ENCODE assay signal across 8 cellular contexts in genomic region chr2:173402405-173402974, GRCh38. TPM values are rescaled to one million over a fixed set of nuclear protein-coding genes. Genes with fewer than 3 reads are reported as not detected.
DNase-seq lines count a peak whose midpoint lies in the region; ATAC-seq and TF ChIP-seq lines count a peak whose summit lies in the region.

No MANE protein-coding gene starts in this region.

- H3K4me3 ChIP-seq in AG04450 (ENCODE audit: low read depth, low read length), result peak overlapping the region; percentile 35; the same call in 1 of the 2 replicates
- peak overlapping the region; percentile 28 to 49 for H3K4me3 ChIP-seq in Panc1 (ENCODE audit: low read depth in 2 of 2, low read length in 2 of 2)
- H3K4me3 ChIP-seq in fibroblast of the aortic adventitia (ENCODE audit: low read depth, low read length), result peak overlapping the region; percentile 43

- H3K36me3 Mint-ChIP-seq in neural crest cell (ENCODE audit: low read depth), result no peaks in the 10 kb centered on the region

- no peak overlapping the region for H3K27ac ChIP-seq in AG04450 (ENCODE audit: low read depth, low read length)
- H3K27ac ChIP-seq in Panc1 (ENCODE audit: low read length), result peak overlapping the region; percentile 72

- H3K9me3 Mint-ChIP-seq in neural crest cell, result no peaks in the 10 kb centered on the region
- no peaks in the 10 kb centered on the region for H3K9me3 Mint-ChIP-seq in stimulated activated naive CD8-positive, alpha-beta T cell treated with anti-CD3 and anti-CD28 coated beads, Interleukin-15, amount 100 ng/mL, for 72 hours

- DNase-seq in AG04450 (ENCODE audit: low read depth, low spot score) (peak; percentile 59), KG1 (lab: John Stamatoyannopoulos, UW) (peak; percentile 64), Panc1 (ENCODE audit: low read depth, low spot score) (peak; percentile 66), fibroblast of the aortic adventitia (ENCODE audit: low read depth) (peak; percentile 86), neural crest cell (ENCODE audit: low read depth, low spot score) (peak; percentile 91)
- peak; percentile 78 to 81 for DNase-seq in activated T-cell treated with anti-CD3 and anti-CD28 coated beads, Interleukin-2, amount 50 U/mL, for 48 hours
- DNase-seq in stimulated activated naive CD8-positive, alpha-beta T cell treated with anti-CD3 and anti-CD28 coated beads, Interleukin-15, amount 100 ng/mL, for 72 hours, result peak; percentile 74 to 76

- no peaks in the 10 kb centered on the region for H3K9me3 ChIP-seq in AG04450 (ENCODE audit: control insufficient read depth, insufficient read depth, low read length)
- no peaks in the 10 kb centered on the region for H3K9me3 ChIP-seq in Panc1 (ENCODE audit: control insufficient read depth, insufficient read depth, low read depth, low read length)

- in situ Hi-C loops in Panc1 (cut with HindIII; ENCODE audit: low pct_unique_long_range_greater_than_20kb, low sequenced_read_pairs), result no loop called here

- H3K27me3 Mint-ChIP-seq in neural crest cell (ENCODE audit: low read depth), result peaks cover 55% of the 10 kb centered on the region
- H3K27me3 Mint-ChIP-seq in stimulated activated naive CD8-positive, alpha-beta T cell treated with anti-CD3 and anti-CD28 coated beads, Interleukin-15, amount 100 ng/mL, for 72 hours, result peaks cover 68% of the 10 kb centered on the region

- TF ChIP-seq CTCF in AG04450 (IDR thresholded peaks at IDR 0.05; ENCODE audit: low read depth, low read length) (peak; percentile 95), Panc1 (IDR thresholded peaks at IDR 0.05) (peak; percentile 90), fibroblast of the aortic adventitia (IDR thresholded peaks at IDR 0.05; ENCODE audit: insufficient read depth, low read length) (peak; percentile 88), neural crest cell (conservative IDR thresholded peaks at IDR 0.05) (peak; percentile 93)

- no peaks in the 10 kb centered on the region for H3K36me3 ChIP-seq in Panc1 (ENCODE audit: control insufficient read depth, insufficient read depth, low read length)

- H3K4me3 Mint-ChIP-seq in neural crest cell, result peak overlapping the region; percentile 62
- no peak overlapping the region for H3K4me3 Mint-ChIP-seq in stimulated activated naive CD8-positive, alpha-beta T cell treated with anti-CD3 and anti-CD28 coated beads, Interleukin-15, amount 100 ng/mL, for 72 hours

- H3K4me1 ChIP-seq in Panc1 (ENCODE audit: control insufficient read depth, insufficient read depth, low read length), result peaks cover 21% of the 10 kb centered on the region; the same call in 1 of the 2 replicates

- H3K27ac Mint-ChIP-seq in neural crest cell (ENCODE audit: unreplicated experiment), result peak overlapping the region; percentile 9
- H3K27ac Mint-ChIP-seq in stimulated activated naive CD8-positive, alpha-beta T cell treated with anti-CD3 and anti-CD28 coated beads, Interleukin-15, amount 100 ng/mL, for 72 hours, result peak overlapping the region in 1 of 2 donors; percentile 44

- H3K27me3 ChIP-seq in AG04450 (ENCODE audit: control insufficient read depth, insufficient read depth, low read length) (peaks cover 52% of the 10 kb centered on the region), Panc1 (ENCODE audit: control insufficient read depth, insufficient read depth, low read length) (no peaks in the 10 kb centered on the region)

- H3K4me1 Mint-ChIP-seq in neural crest cell, result peaks cover 17% of the 10 kb centered on the region
- H3K4me1 Mint-ChIP-seq in stimulated activated naive CD8-positive, alpha-beta T cell treated with anti-CD3 and anti-CD28 coated beads, Interleukin-15, amount 100 ng/mL, for 72 hours, result peaks cover 8% of the 10 kb centered on the region

- CTCF ChIA-PET in AG04450 (lab: Charles Lee) (interaction anchor here (0.6 to 6.3 kb wide), 37 partner anchors 9 to 947 kb away, joined by 3 to 73 read pairs (median 4); no protein-coding TSS in a partner anchor), Panc1 (lab: Charles Lee) (interaction anchor here (0.6 to 3.2 kb wide), 4 partner anchors 9 to 948 kb away, joined by 3 to 18 read pairs (median 8); no protein-coding TSS in a partner anchor)

- intact Hi-C loops in Panc1 (cut with micrococcal nuclease; ENCODE audit: unreplicated experiment), result loop anchor here (1.0 to 5.0 kb wide), 4 partner anchors 46 to 940 kb away; no protein-coding TSS in a partner anchor

- no TSS peak for BruUV-seq in Panc1 (replicated peaks; lab: Mats Ljungman, UMichigan)

- ATAC-seq in GM19035 (IDR thresholded peaks at IDR 0.05; ENCODE audit: unreplicated experiment), result peak; percentile 70
- peak; percentile 98 for ATAC-seq in Panc1
- peak; percentile 93 for ATAC-seq in stimulated activated naive CD8-positive, alpha-beta T cell treated with anti-CD3 and anti-CD28 coated beads, Interleukin-15, amount 100 ng/mL, for 72 hours

- POLR2A ChIA-PET in AG04450 (lab: Yijun Ruan, JAX), result interaction anchor here (0.6 kb wide), 1 partner anchor 556 kb away, joined by 3 read pairs; no protein-coding TSS in a partner anchor
- POLR2A ChIA-PET in Panc1 (lab: Charles Lee), result no interaction called here

RNA-seq across cellular contexts. Expression of gene CDCA7, which starts 47.8 kb away (rescaled TPM):
- 11.4 and 13.9 TPM in 2 replicates for polyA plus RNA-seq in AG04450 (2011; rRNA removed)
- polyA minus RNA-seq in AG04450 (2011; rRNA and poly(A)+ RNA removed), result 8.6 and 9.7 TPM in 2 replicates
- total RNA-seq in Panc1 (2021; ENCODE audit: unreplicated experiment) (60.5 TPM), fibroblast of the aortic adventitia (ENCODE audit: low replicate concordance) (0.08 and 6.2 TPM in 2 replicates), neural crest cell (82.5 and 88.8 TPM in 2 replicates)
- polyA plus RNA-seq in Panc1 (2012; ENCODE audit: insufficient read length), result 38.8 TPM
